20 cellular contexts compared by ENCODE assay signal in genomic region chr17:79624658-79625478, GRCh38. TPM values are rescaled to one million over a fixed set of nuclear protein-coding genes. Genes with fewer than 3 reads are reported as not detected.
A peak's percentile ranks its signal among the peaks of the same experiment; 100 is the strongest.
DNase-seq lines count a peak whose midpoint lies in the region; ATAC-seq and TF ChIP-seq lines count a peak whose summit lies in the region.
"Had no signal": no experiment of that assay in that cellular context is flagged by ENCODE, and none has a peak within 500 bp of the region (broad histone marks: within the 10 kb centered on the region; RNA-seq: fewer than 3 reads in every experiment).

No MANE protein-coding gene starts in this region.

- H3K4me3 ChIP-seq in right atrium auricular region: no peak overlapping the region
- H3K4me3 ChIP-seq in coronary artery: no peak overlapping the region
- H3K4me3 ChIP-seq in neuronal stem cell (ENCODE audit: low read length in 2 of 2): peak overlapping the region in 1 of 2 donors; percentile 33
- H3K4me3 ChIP-seq in aorta (ENCODE audit: low read length in 2 of 2): no peak overlapping the region
- no peak overlapping the region for H3K4me3 ChIP-seq in OCI-LY7 (ENCODE audit: low read depth, low read length, poor library complexity, severe bottlenecking)
- H3K4me3 ChIP-seq: dorsolateral prefrontal cortex, stomach had no signal

- H3K14ac ChIP-seq in neuronal stem cell (ENCODE audit: low read length): no peak overlapping the region

- H4K91ac ChIP-seq in neuronal stem cell (ENCODE audit: low read depth, low read length, poor library complexity): no peak overlapping the region

- intact Hi-C loops in left cardiac atrium (cut with DNase I): no loop called here
- intact Hi-C loops in aorta (cut with DNase I): no loop called here
- intact Hi-C loops in OCI-LY7 (cut with micrococcal nuclease; ENCODE audit: unreplicated experiment): no loop called here

- ATAC-seq in left cardiac atrium: no peak
- ATAC-seq in aorta (ENCODE audit: low FRiP score): no peak
- ATAC-seq in stimulated activated naive CD8-positive, alpha-beta T cell treated with anti-CD3 and anti-CD28 coated beads, Interleukin-15, Interleukin-2, amounts not matched to agents 100 U/mL and 50 U/mL, for 24 hours: no peak
- ATAC-seq: activated CD8-positive, alpha-beta T cell treated with anti-CD3 and anti-CD28 coated beads, Interleukin-2, amount 10 ng/mL, durations not matched to agents 7 days and 5 days; esophagus mucosa had no signal

- H2BK15ac ChIP-seq in neuronal stem cell (ENCODE audit: low read length): no peak overlapping the region

- H3K9me2 ChIP-seq in OCI-LY7 (ENCODE audit: insufficient read depth, low read length): no peaks in the 10 kb centered on the region

- no peaks in the 10 kb centered on the region for H3K36me3 ChIP-seq in right atrium auricular region
- peaks cover 0 to 4% of the 10 kb centered on the region in 2 donors for H3K36me3 ChIP-seq in neuronal stem cell (replicated peaks in 1 of 2; ENCODE audit: control insufficient read depth in 2 of 2, insufficient read depth in 2 of 2, low read length in 2 of 2)
- no peaks in the 10 kb centered on the region for H3K36me3 ChIP-seq in aorta (ENCODE audit: control insufficient read depth in 1 of 2, insufficient read depth in 2 of 2, low read length in 1 of 2)
- H3K36me3 ChIP-seq in OCI-LY7 (ENCODE audit: insufficient read depth, low read length): no peaks in the 10 kb centered on the region
- H3K36me3 ChIP-seq: brain microvascular endothelial cell, stomach had no signal

- no TSS peak for BruUV-seq in OCI-LY7 (replicated peaks; lab: Mats Ljungman, UMichigan)

- POLR2A ChIA-PET in OCI-LY7 (lab: Charles Lee): no interaction called here

- no peak overlapping the region for H3K4ac ChIP-seq in neuronal stem cell (ENCODE audit: low read length)

- no peaks in the 10 kb centered on the region for H3K27me3 ChIP-seq in right atrium auricular region
- H3K27me3 ChIP-seq in neuronal stem cell (ENCODE audit: control insufficient read depth in 3 of 3, insufficient read depth in 3 of 3, low read depth in 1 of 3, low read length in 3 of 3): peaks cover 0 to 28% (median 5%) of the 10 kb centered on the region in 3 experiments
- H3K27me3 ChIP-seq in aorta (ENCODE audit: control insufficient read depth in 1 of 2, insufficient read depth in 2 of 2, low read length in 1 of 2): no peaks in the 10 kb centered on the region
- H3K27me3 ChIP-seq: brain microvascular endothelial cell had no signal

- H2BK12ac ChIP-seq in neuronal stem cell (ENCODE audit: low read length): no peak overlapping the region

- TF ChIP-seq CTCF in right atrium auricular region (IDR thresholded peaks at IDR 0.05): no peak
- TF ChIP-seq CTCF in coronary artery (IDR thresholded peaks at IDR 0.05): no peak
- TF ChIP-seq CTCF in OCI-LY7 (conservative IDR thresholded peaks at IDR 0.05; ENCODE audit: low read length): no peak

- H3K27ac ChIP-seq in right atrium auricular region: no peak overlapping the region
- no peak overlapping the region for H3K27ac ChIP-seq in coronary artery
- no peak overlapping the region for H3K27ac ChIP-seq in neuronal stem cell (replicated peaks; ENCODE audit: low read length)
- no peak overlapping the region for H3K27ac ChIP-seq in aorta (ENCODE audit: low read depth in 1 of 2, low read length in 2 of 2)
- no peak overlapping the region for H3K27ac ChIP-seq in OCI-LY7 (ENCODE audit: low read depth, low read length, poor library complexity, severe bottlenecking)
- H3K27ac ChIP-seq: brain microvascular endothelial cell, dorsolateral prefrontal cortex, stomach, VCaP had no signal

- CTCF ChIA-PET in OCI-LY7 (lab: Charles Lee; ENCODE audit: unreplicated experiment): interaction anchor here (0.6 kb wide), 1 partner anchor 9 kb away, joined by 3 read pairs; no protein-coding TSS in a partner anchor

- no peak overlapping the region for H3K18ac ChIP-seq in neuronal stem cell (ENCODE audit: low read length)

- no peak overlapping the region for H4K8ac ChIP-seq in neuronal stem cell (ENCODE audit: low read depth, low read length)

- WGBS in neuronal stem cell (ENCODE audit: extremely low coverage in 2 of 2, insufficient read length in 2 of 2, insufficient replicate concordance in 1 of 2), 2 donors: no CpG with 5 or more reads among the region's 17 CpGs
- 79 to 80% methylated on average over 17 of the region's 17 CpGs for WGBS in aorta, 2 donors

- H3K9me3 ChIP-seq in right atrium auricular region: no peaks in the 10 kb centered on the region
- peaks cover 4 to 8% of the 10 kb centered on the region in 2 donors for H3K9me3 ChIP-seq in neuronal stem cell (replicated peaks in 1 of 2; ENCODE audit: control insufficient read depth in 2 of 2, insufficient read depth in 1 of 2, low read depth in 1 of 2, low read length in 2 of 2)
- H3K9me3 ChIP-seq in aorta (ENCODE audit: control insufficient read depth, low read length): no peaks in the 10 kb centered on the region
- peaks cover 5% of the 10 kb centered on the region; the same call in 1 of the 2 replicates for H3K9me3 ChIP-seq in OCI-LY7 (ENCODE audit: low read length)
- H3K9me3 ChIP-seq: stomach had no signal

- H3K4me1 ChIP-seq in right atrium auricular region: no peaks in the 10 kb centered on the region
- H3K4me1 ChIP-seq in neuronal stem cell (ENCODE audit: control insufficient read depth in 2 of 2, insufficient read depth in 1 of 2, low read depth in 1 of 2, low read length in 2 of 2): peaks cover 0 to 15% of the 10 kb centered on the region in 2 donors
- no peaks in the 10 kb centered on the region for H3K4me1 ChIP-seq in aorta (ENCODE audit: control insufficient read depth in 1 of 2, insufficient read depth in 2 of 2, low read length in 2 of 2)
- H3K4me1 ChIP-seq in OCI-LY7 (ENCODE audit: insufficient read depth, low read length, poor library complexity, severe bottlenecking): no peaks in the 10 kb centered on the region
- H3K4me1 ChIP-seq: stomach had no signal

- H3K79me2 ChIP-seq in OCI-LY7 (ENCODE audit: insufficient read depth, low read depth, low read length): no peaks in the 10 kb centered on the region

- H2BK5ac ChIP-seq in neuronal stem cell (ENCODE audit: low read length): no peak overlapping the region

- H2AK5ac ChIP-seq in neuronal stem cell (ENCODE audit: low read depth, low read length): peak overlapping the region; percentile 11

- H3K23ac ChIP-seq in neuronal stem cell (ENCODE audit: low read depth, low read length, poor library complexity): no peak overlapping the region

- H4K20me1 ChIP-seq in OCI-LY7 (ENCODE audit: insufficient read depth, low read length): no peaks in the 10 kb centered on the region

- H3K4me2 ChIP-seq in neuronal stem cell (ENCODE audit: insufficient read depth, low read length, poor library complexity, severe bottlenecking) (no peak overlapping the region), OCI-LY7 (ENCODE audit: low read length) (no peak overlapping the region)

- DNase-seq in left cardiac atrium (peak; percentile 3), right atrium auricular region (ENCODE audit: low spot score) (no peak), coronary artery (ENCODE audit: low spot score) (peak; percentile 50), neuronal stem cell (ENCODE audit: low spot score) (no peak), aorta (peak; percentile 24 to 34), NCI-H2107 (lab: John Stamatoyannopoulos, UW) (no peak), OCI-LY7 (ENCODE audit: low spot score) (no peak)
- DNase-seq in stimulated activated naive CD8-positive, alpha-beta T cell treated with anti-CD3 and anti-CD28 coated beads, Interleukin-15, Interleukin-2, amounts not matched to agents 100 U/mL and 50 U/mL, for 24 hours: no peak
- DNase-seq: activated CD8-positive, alpha-beta T cell treated with anti-CD3 and anti-CD28 coated beads, Interleukin-2, amount 10 ng/mL, durations not matched to agents 7 days and 5 days; brain microvascular endothelial cell; NCI-H1436 treated with DMSO at 0.1 percent for 48 hours; NCI-H2227 treated with DMSO at 0.1 percent for 48 hours; retina; SHP77; stomach had no signal

- H2BK120ac ChIP-seq in neuronal stem cell (ENCODE audit: low read depth, low read length): no peak overlapping the region

- H3K9ac ChIP-seq in neuronal stem cell (ENCODE audit: low read depth, low read length, poor library complexity): no peak overlapping the region

- peaks cover 4% of the 10 kb centered on the region for H3K79me1 ChIP-seq in neuronal stem cell (ENCODE audit: low read depth, low read length)

- H2AFZ ChIP-seq in neuronal stem cell (ENCODE audit: low read length): no peak overlapping the region
- no peak overlapping the region for H2AFZ ChIP-seq in OCI-LY7 (ENCODE audit: low read length)

RNA-seq across cellular contexts. Expression of gene RBFOX3, which starts 14.0 kb away (rescaled TPM):
- total RNA-seq in left cardiac atrium: not detected
- not detected for total RNA-seq in right atrium auricular region
- 13.0 TPM for polyA plus RNA-seq in neuronal stem cell (2013, experiment 1 of 2)
- polyA plus RNA-seq in neuronal stem cell (2013, experiment 2 of 2): 12.5 TPM
- under 1 TPM in 1 of 2 donors, not detected in 1; 0.55 TPM for total RNA-seq in aorta
- polyA plus RNA-seq in aorta: under 1 TPM; 0.13 TPM
- not detected in 2 replicates for total RNA-seq in OCI-LY7 (2014; rRNA removed; shearing (Covaris generic))
- not detected in 2 replicates for total RNA-seq in OCI-LY7 (2022)
- total RNA-seq: activated CD8-positive, alpha-beta T cell treated with anti-CD3 and anti-CD28 coated beads, Interleukin-2, amount 10 ng/mL, durations not matched to agents 7 days and 5 days; M059J; T-helper 1 cell treated with Interleukin-12 subunit alpha and Interleukin-12 subunit beta and Interleukin-4 antibody, amounts not matched to agents 30 ng/mL and 1 ng/mL, for 36 hours had no signal

Comparison
In these comparisons a context has a peak if more than half of its experiments do, and no peak if none do; other contexts are left out.
1. DNase-seq: peak in left cardiac atrium (single experiment), coronary artery (single experiment) and aorta (2 of 2); none in right atrium auricular region (single experiment), neuronal stem cell (single experiment), NCI-H2107 (single experiment), OCI-LY7 (single experiment) and stimulated activated naive CD8-positive, alpha-beta T cell treated with anti-CD3 and anti-CD28 coated beads, Interleukin-15, Interleukin-2, amounts not matched to agents 100 U/mL and 50 U/mL, for 24 hours (single experiment).